In genomic region chr1:204806943-204807624, GRCh38 we compare ENCODE assay signal across 9 cellular contexts.
DNase-seq lines count a peak whose midpoint lies in the region; ATAC-seq, FAIRE-seq and TF ChIP-seq lines count a peak whose summit lies in the region.
"Had no signal": no experiment of that assay in that cellular context is flagged by ENCODE, and none has a peak within 500 bp of the region (broad histone marks: within the 10 kb centered on the region; RNA-seq: fewer than 3 reads in every experiment).

No MANE protein-coding gene starts in this region.

- H3K9me3 ChIP-seq in small intestine (ENCODE audit: control insufficient read depth, low read depth): no peaks in the 10 kb centered on the region

- peak; percentile 87 for ATAC-seq in GM18867 (IDR thresholded peaks at IDR 0.05; ENCODE audit: unreplicated experiment)
- peak; percentile 89 for ATAC-seq in HG03135 (IDR thresholded peaks at IDR 0.05; ENCODE audit: unreplicated experiment)

- 1 to 2% (median 2%) methylated on average over 22 of the region's 22 CpGs for WGBS in small intestine, 3 donors

- H3K4me3 ChIP-seq in small intestine (ENCODE audit: low read depth in 1 of 2, low read length in 2 of 2): peak overlapping the region in 1 of 2 donors; percentile 12

- FAIRE-seq in small intestine (lab: Jason Lieb, UNC): no peak
- FAIRE-seq: G401.6 had no signal

- no peaks in the 10 kb centered on the region for H3K36me3 ChIP-seq in small intestine (ENCODE audit: control insufficient read depth in 2 of 2, insufficient read depth in 2 of 2, low read length in 2 of 2)

- DNase-seq in A172 (ENCODE audit: low spot score) (peak; percentile 85), NCI-H2171 (lab: John Stamatoyannopoulos, UW) (peak; percentile 82), T47D (ENCODE audit: low read depth in 1 of 2, low spot score in 1 of 2) (peak; percentile 90 to 91), iPS-NIHi7 (ENCODE audit: extremely low spot score) (peak; percentile 97), small intestine (peak; percentile 83)

- H3K27me3 ChIP-seq in small intestine (ENCODE audit: control insufficient read depth in 2 of 2, insufficient read depth in 2 of 2, low read length in 2 of 2): no peaks in the 10 kb centered on the region

- H3K27ac ChIP-seq in VCaP (peak overlapping the region; percentile 43; the same call in 1 of the 2 replicates), small intestine (ENCODE audit: low read depth in 1 of 2, low read length in 1 of 2) (no peak overlapping the region)

- in situ Hi-C loops in T47D (cut with HindIII; ENCODE audit: low pct_unique_long_range_greater_than_20kb, low sequenced_read_pairs): no loop called here

- TF ChIP-seq CTCF in VCaP (conservative IDR thresholded peaks at IDR 0.05): peak; percentile 99

- no peaks in the 10 kb centered on the region for H3K4me1 ChIP-seq in small intestine (ENCODE audit: control insufficient read depth in 2 of 2, insufficient read depth in 1 of 2, low read depth in 1 of 2, low read length in 1 of 2)
